ENCODE assay signal across 2 cellular contexts in genomic region chr10:28514648-28515047, GRCh38.
TF ChIP-seq lines count a peak whose summit lies in the region.

No MANE protein-coding gene starts in this region.

TF ChIP-seq in GM23338, 12 proteins besides CTCF, POLR2A, EP300 and RAD21:
- TF ChIP-seq ZNF331 (CRISPR knock-in tag; IDR thresholded peaks at IDR 0.05; ENCODE audit: low read depth): no peak
- no peak for TF ChIP-seq EZH2 (IDR thresholded peaks at IDR 0.05; ENCODE audit: low read depth, unreplicated experiment)
- no peak for TF ChIP-seq EZH2phosphoT487 (IDR thresholded peaks at IDR 0.05; ENCODE audit: unreplicated experiment)
- no peak for TF ChIP-seq CREB1 (CRISPR knock-in tag; IDR thresholded peaks at IDR 0.05; ENCODE audit: low read depth)
- no peak for TF ChIP-seq JUNB (IDR thresholded peaks at IDR 0.05; ENCODE audit: unreplicated experiment)
- TF ChIP-seq, protein P1, sequence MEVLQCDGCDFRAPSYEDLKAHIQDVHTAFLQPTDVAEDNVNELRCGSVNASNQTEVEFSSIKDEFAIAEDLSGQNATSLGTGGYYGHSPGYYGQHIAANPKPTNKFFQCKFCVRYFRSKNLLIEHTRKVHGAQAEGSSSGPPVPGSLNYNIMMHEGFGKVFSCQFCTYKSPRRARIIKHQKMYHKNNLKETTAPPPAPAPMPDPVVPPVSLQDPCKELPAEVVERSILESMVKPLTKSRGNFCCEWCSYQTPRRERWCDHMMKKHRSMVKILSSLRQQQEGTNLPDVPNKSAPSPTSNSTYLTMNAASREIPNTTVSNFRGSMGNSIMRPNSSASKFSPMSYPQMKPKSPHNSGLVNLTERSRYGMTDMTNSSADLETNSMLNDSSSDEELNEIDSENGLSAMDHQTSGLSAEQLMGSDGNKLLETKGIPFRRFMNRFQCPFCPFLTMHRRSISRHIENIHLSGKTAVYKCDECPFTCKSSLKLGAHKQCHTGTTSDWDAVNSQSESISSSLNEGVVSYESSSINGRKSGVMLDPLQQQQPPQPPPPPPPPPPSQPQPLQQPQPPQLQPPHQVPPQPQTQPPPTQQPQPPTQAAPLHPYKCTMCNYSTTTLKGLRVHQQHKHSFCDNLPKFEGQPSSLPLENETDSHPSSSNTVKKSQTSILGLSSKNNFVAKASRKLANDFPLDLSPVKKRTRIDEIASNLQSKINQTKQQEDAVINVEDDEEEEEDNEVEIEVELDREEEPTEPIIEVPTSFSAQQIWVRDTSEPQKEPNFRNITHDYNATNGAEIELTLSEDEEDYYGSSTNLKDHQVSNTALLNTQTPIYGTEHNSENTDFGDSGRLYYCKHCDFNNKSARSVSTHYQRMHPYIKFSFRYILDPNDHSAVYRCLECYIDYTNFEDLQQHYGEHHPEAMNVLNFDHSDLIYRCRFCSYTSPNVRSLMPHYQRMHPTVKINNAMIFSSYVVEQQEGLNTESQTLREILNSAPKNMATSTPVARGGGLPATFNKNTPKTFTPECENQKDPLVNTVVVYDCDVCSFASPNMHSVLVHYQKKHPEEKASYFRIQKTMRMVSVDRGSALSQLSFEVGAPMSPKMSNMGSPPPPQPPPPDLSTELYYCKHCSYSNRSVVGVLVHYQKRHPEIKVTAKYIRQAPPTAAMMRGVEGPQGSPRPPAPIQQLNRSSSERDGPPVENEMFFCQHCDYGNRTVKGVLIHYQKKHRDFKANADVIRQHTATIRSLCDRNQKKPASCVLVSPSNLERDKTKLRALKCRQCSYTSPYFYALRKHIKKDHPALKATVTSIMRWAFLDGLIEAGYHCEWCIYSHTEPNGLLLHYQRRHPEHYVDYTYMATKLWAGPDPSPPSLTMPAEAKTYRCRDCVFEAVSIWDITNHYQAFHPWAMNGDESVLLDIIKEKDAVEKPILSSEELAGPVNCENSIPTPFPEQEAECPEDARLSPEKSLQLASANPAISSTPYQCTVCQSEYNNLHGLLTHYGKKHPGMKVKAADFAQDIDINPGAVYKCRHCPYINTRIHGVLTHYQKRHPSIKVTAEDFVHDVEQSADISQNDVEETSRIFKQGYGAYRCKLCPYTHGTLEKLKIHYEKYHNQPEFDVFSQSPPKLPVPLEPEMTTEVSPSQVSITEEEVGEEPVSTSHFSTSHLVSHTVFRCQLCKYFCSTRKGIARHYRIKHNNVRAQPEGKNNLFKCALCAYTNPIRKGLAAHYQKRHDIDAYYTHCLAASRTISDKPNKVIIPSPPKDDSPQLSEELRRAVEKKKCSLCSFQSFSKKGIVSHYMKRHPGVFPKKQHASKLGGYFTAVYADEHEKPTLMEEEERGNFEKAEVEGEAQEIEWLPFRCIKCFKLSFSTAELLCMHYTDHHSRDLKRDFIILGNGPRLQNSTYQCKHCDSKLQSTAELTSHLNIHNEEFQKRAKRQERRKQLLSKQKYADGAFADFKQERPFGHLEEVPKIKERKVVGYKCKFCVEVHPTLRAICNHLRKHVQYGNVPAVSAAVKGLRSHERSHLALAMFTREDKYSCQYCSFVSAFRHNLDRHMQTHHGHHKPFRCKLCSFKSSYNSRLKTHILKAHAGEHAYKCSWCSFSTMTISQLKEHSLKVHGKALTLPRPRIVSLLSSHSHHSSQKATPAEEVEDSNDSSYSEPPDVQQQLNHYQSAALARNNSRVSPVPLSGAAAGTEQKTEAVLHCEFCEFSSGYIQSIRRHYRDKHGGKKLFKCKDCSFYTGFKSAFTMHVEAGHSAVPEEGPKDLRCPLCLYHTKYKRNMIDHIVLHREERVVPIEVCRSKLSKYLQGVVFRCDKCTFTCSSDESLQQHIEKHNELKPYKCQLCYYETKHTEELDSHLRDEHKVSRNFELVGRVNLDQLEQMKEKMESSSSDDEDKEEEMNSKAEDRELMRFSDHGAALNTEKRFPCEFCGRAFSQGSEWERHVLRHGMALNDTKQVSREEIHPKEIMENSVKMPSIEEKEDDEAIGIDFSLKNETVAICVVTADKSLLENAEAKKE (CRISPR knock-in tag; IDR thresholded peaks at IDR 0.05): no peak
- TF ChIP-seq STAT1 (IDR thresholded peaks at IDR 0.05; ENCODE audit: unreplicated experiment): no peak
- no peak for TF ChIP-seq ZNF114 (CRISPR knock-in tag; IDR thresholded peaks at IDR 0.05)
- TF ChIP-seq NANOG (IDR thresholded peaks at IDR 0.05; ENCODE audit: borderline replicate concordance): no peak
- no peak for TF ChIP-seq POLR2AphosphoS5 (IDR thresholded peaks at IDR 0.05; ENCODE audit: low read depth)
- TF ChIP-seq, protein P2, sequence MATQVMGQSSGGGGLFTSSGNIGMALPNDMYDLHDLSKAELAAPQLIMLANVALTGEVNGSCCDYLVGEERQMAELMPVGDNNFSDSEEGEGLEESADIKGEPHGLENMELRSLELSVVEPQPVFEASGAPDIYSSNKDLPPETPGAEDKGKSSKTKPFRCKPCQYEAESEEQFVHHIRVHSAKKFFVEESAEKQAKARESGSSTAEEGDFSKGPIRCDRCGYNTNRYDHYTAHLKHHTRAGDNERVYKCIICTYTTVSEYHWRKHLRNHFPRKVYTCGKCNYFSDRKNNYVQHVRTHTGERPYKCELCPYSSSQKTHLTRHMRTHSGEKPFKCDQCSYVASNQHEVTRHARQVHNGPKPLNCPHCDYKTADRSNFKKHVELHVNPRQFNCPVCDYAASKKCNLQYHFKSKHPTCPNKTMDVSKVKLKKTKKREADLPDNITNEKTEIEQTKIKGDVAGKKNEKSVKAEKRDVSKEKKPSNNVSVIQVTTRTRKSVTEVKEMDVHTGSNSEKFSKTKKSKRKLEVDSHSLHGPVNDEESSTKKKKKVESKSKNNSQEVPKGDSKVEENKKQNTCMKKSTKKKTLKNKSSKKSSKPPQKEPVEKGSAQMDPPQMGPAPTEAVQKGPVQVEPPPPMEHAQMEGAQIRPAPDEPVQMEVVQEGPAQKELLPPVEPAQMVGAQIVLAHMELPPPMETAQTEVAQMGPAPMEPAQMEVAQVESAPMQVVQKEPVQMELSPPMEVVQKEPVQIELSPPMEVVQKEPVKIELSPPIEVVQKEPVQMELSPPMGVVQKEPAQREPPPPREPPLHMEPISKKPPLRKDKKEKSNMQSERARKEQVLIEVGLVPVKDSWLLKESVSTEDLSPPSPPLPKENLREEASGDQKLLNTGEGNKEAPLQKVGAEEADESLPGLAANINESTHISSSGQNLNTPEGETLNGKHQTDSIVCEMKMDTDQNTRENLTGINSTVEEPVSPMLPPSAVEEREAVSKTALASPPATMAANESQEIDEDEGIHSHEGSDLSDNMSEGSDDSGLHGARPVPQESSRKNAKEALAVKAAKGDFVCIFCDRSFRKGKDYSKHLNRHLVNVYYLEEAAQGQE (IDR thresholded peaks at IDR 0.05; ENCODE audit: unreplicated experiment): no peak
- TF ChIP-seq, protein P3, sequence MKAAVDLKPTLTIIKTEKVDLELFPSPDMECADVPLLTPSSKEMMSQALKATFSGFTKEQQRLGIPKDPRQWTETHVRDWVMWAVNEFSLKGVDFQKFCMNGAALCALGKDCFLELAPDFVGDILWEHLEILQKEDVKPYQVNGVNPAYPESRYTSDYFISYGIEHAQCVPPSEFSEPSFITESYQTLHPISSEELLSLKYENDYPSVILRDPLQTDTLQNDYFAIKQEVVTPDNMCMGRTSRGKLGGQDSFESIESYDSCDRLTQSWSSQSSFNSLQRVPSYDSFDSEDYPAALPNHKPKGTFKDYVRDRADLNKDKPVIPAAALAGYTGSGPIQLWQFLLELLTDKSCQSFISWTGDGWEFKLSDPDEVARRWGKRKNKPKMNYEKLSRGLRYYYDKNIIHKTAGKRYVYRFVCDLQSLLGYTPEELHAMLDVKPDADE (IDR thresholded peaks at IDR 0.05): no peak

TF ChIP-seq in K562, 482 proteins besides CTCF, POLR2A, EP300 and RAD21:
- no peak for TF ChIP-seq PYGO2 (tag; IDR thresholded peaks at IDR 0.05)
- TF ChIP-seq ZNF407 (IDR thresholded peaks at IDR 0.05; ENCODE audit: low read depth): no peak
- no peak for TF ChIP-seq SMAD4 (CRISPR knock-in tag; conservative IDR thresholded peaks at IDR 0.05)
- no peak for TF ChIP-seq MEIS2 (IDR thresholded peaks at IDR 0.05; ENCODE audit: partially characterized antibody)
- no peak for TF ChIP-seq ARHGAP35 (IDR thresholded peaks at IDR 0.05; ENCODE audit: partially characterized antibody)
- TF ChIP-seq, protein P4, sequence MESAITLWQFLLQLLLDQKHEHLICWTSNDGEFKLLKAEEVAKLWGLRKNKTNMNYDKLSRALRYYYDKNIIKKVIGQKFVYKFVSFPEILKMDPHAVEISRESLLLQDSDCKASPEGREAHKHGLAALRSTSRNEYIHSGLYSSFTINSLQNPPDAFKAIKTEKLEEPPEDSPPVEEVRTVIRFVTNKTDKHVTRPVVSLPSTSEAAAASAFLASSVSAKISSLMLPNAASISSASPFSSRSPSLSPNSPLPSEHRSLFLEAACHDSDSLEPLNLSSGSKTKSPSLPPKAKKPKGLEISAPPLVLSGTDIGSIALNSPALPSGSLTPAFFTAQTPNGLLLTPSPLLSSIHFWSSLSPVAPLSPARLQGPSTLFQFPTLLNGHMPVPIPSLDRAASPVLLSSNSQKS (CRISPR knock-in tag; IDR thresholded peaks at IDR 0.05): no peak
